Comparison of ENCODE assay signal across 1 cellular context in the genomic region with DNA sequence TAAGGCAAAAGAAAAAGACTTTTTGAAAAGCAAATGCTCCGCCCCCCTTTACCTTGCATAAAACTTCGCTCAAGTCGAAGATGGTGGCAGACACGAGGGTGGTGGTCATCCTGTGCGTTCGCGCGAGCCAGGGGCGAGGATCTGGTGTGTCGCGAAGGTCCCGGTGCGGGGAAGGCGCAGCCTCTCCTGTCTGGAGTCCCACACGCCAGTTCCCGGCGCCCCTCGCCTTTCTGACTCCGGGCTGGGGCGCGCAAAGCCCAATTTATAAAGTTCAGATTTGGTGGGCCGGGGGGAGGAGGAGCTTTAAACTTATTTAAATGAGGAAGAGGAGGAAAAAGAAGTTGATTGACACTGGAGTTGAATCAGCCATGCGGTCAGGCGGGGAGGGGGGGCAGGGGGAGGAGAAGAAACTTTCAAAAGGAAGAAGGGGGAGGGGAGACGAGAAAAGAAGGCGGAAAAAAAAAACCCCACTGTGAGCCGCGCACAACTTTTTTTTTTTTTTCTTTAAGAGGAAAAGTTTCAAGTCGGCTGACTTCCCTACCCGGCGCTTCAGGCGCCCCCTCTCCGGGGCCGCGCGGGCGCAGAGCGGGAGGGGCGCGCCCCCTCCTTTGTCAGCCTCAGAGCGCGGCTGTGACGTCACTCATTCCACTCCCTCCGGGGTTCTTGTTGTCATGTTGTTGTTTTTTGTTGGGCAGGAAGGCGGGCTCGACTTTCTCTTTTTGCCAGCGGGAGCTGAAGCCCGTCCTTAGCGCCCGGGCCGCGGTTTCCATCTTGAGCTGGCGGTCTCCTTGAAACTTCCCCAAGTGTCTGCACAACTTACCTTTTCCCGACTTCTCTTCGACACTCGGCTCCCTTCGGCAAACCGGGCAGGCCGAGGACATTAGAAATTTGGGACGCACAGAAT.
TF ChIP-seq lines count a peak whose summit lies in the region.

A gene with protein sequence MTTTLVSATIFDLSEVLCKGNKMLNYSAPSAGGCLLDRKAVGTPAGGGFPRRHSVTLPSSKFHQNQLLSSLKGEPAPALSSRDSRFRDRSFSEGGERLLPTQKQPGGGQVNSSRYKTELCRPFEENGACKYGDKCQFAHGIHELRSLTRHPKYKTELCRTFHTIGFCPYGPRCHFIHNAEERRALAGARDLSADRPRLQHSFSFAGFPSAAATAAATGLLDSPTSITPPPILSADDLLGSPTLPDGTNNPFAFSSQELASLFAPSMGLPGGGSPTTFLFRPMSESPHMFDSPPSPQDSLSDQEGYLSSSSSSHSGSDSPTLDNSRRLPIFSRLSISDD (minus strand): TSS at position 238 of the 904 bp plus-strand sequence. CDS start 129 bp downstream, at position 109.

TF ChIP-seq in IMR-90, 13 proteins besides CTCF, POLR2A, EP300 and RAD21 (continued from another document):
- TF ChIP-seq, protein P1, sequence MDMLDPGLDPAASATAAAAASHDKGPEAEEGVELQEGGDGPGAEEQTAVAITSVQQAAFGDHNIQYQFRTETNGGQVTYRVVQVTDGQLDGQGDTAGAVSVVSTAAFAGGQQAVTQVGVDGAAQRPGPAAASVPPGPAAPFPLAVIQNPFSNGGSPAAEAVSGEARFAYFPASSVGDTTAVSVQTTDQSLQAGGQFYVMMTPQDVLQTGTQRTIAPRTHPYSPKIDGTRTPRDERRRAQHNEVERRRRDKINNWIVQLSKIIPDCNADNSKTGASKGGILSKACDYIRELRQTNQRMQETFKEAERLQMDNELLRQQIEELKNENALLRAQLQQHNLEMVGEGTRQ (IDR thresholded peaks at IDR 0.05; ENCODE audit: low read depth, low read length) = 0 out of 2 replicates have a peak, but pooled peaks have one; percentile 8
- TF ChIP-seq MXI1 (IDR thresholded peaks at IDR 0.05; ENCODE audit: borderline replicate concordance, low read depth, low read length) = 0 out of 2 replicates have a peak, but pooled peaks have one; percentile 77
- 0 out of 2 replicates have a peak, but pooled peaks have one; percentile 12 for TF ChIP-seq NFE2L2 (IDR thresholded peaks at IDR 0.05; ENCODE audit: low read depth, low read length)
- no peak for TF ChIP-seq CEBPB (IDR thresholded peaks at IDR 0.05; ENCODE audit: low read depth, low read length)
- TF ChIP-seq FOS (IDR thresholded peaks at IDR 0.05; ENCODE audit: low read depth, low read length) = no peak
- TF ChIP-seq RFX5 (IDR thresholded peaks at IDR 0.05; ENCODE audit: low read depth, low read length) = no peak
- no peak for TF ChIP-seq SMC3 (IDR thresholded peaks at IDR 0.05; ENCODE audit: low read depth, low read length)
- TF ChIP-seq MAZ (IDR thresholded peaks at IDR 0.05; ENCODE audit: borderline replicate concordance, low read depth, low read length) = peak; percentile 93
- TF ChIP-seq, protein P2, sequence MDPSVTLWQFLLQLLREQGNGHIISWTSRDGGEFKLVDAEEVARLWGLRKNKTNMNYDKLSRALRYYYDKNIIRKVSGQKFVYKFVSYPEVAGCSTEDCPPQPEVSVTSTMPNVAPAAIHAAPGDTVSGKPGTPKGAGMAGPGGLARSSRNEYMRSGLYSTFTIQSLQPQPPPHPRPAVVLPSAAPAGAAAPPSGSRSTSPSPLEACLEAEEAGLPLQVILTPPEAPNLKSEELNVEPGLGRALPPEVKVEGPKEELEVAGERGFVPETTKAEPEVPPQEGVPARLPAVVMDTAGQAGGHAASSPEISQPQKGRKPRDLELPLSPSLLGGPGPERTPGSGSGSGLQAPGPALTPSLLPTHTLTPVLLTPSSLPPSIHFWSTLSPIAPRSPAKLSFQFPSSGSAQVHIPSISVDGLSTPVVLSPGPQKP (IDR thresholded peaks at IDR 0.05; ENCODE audit: borderline replicate concordance, low read depth, low read length) = no peak
- TF ChIP-seq RCOR1 (IDR thresholded peaks at IDR 0.05; ENCODE audit: insufficient replicate concordance, low read length) = no peak
- TF ChIP-seq CHD1 (IDR thresholded peaks at IDR 0.05; ENCODE audit: low read depth, low read length) = no peak
- TF ChIP-seq BHLHE40 (IDR thresholded peaks at IDR 0.05; ENCODE audit: low read depth, low read length) = peak; percentile 74
